In the genomic region with DNA sequence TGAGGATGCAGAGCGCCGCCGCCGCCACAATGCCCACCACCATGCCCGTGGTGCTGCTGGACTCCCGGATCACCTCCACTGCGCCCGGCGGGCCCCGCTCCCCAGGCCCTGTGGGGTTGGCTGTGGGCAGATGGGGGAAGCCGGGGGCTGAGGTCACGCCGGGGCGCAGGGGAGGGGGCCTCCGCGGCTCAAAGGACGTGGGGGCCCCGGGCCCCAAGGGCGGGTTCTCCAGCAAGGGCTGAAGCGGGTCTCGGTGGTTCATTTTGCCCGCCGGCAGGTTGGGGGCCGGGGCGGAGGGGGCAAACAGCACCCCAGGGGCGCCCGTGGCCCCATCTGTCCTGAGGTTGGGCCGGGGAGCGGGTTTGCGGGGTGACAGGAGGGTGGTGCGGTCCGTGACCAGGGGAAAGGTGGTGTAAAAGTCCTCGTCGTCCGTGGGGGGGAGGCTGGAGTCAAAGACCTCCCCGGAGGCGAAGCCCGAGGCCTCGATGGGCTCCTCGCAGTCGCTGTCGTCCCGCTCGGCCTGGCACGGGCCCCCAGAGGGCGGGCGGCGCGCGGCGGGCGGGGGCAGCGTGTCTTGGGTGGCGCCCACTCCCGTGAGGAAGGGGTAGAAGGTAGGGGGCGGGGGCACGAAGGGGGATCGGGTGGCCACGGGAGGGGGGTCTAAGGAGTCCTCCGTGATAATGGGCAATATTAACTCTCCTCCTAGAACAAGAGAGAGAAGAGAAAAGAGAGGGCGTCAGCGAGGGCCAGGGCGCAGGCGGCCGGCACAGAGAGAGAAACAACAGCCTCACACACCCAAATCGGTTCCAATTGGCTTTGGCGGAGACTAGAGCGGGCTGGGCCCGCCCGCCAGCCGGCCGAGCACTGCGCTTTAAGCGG, we compare ENCODE assay signal across 11 cellular contexts. TPM values are rescaled to one million over a fixed set of nuclear protein-coding genes. Genes with fewer than 3 reads are reported as not detected.
DNase-seq lines count a peak whose midpoint lies in the region; ATAC-seq and TF ChIP-seq lines count a peak whose summit lies in the region.
"Had no signal": no experiment of that assay in that cellular context is flagged by ENCODE, and none has a peak within 500 bp of the region (broad histone marks: within the 10 kb centered on the region; RNA-seq: fewer than 3 reads in every experiment).

No MANE protein-coding gene starts in this region.

- H3K4me3 Mint-ChIP-seq in nephron = peak overlapping the region in 1 of 3 experiments; percentile 26

- H3K9ac ChIP-seq in mammary epithelial cell (ENCODE audit: insufficient read depth, low read length) (no peak overlapping the region), trophoblast cell (ENCODE audit: low read length) (no peak overlapping the region)

- H4K12ac ChIP-seq in trophoblast cell (ENCODE audit: low read depth, low read length) = no peak overlapping the region

- TF ChIP-seq CTCF in mammary epithelial cell (conservative IDR thresholded peaks at IDR 0.05 in 1 of 2, IDR thresholded peaks at IDR 0.05 in 1 of 2; ENCODE audit: extremely low read depth in 1 of 2, insufficient read depth in 1 of 2, low read depth in 1 of 2, low read length in 2 of 2) (no peak), nephron (IDR thresholded peaks at IDR 0.05; ENCODE audit: unreplicated experiment in 3 of 3) (no peak), vagina (IDR thresholded peaks at IDR 0.05) (no peak)

- in situ Hi-C loops in T47D (cut with HindIII; ENCODE audit: low pct_unique_long_range_greater_than_20kb, low sequenced_read_pairs) (no loop called here), mammary epithelial cell (cut with MboI; ENCODE audit: low sequenced_read_pairs in 2 of 2) (no loop called here)

- H3K4me2 ChIP-seq in mammary epithelial cell (ENCODE audit: insufficient read depth, low read depth, low read length) = no peak overlapping the region
- H3K4me2 ChIP-seq in trophoblast cell (ENCODE audit: low read length) = no peak overlapping the region

- no peak overlapping the region for H3K14ac ChIP-seq in trophoblast cell (ENCODE audit: low read length)

- H3K79me1 ChIP-seq in trophoblast cell (ENCODE audit: low read length) = no peaks in the 10 kb centered on the region

- no peak overlapping the region for H2BK12ac ChIP-seq in trophoblast cell (ENCODE audit: low read length)

- H4K91ac ChIP-seq in trophoblast cell (ENCODE audit: low read depth, low read length) = no peak overlapping the region

- H3K9me3 ChIP-seq in mammary epithelial cell (replicated peaks; ENCODE audit: insufficient read depth, low read length) = no peaks in the 10 kb centered on the region
- H3K9me3 ChIP-seq in vagina = no peaks in the 10 kb centered on the region
- peaks cover 2% of the 10 kb centered on the region for H3K9me3 ChIP-seq in trophoblast cell (ENCODE audit: insufficient read depth, low read depth, low read length)

- no peaks in the 10 kb centered on the region for H3K36me3 Mint-ChIP-seq in nephron (ENCODE audit: low read depth)

- ATAC-seq in HG02571 (IDR thresholded peaks at IDR 0.05; ENCODE audit: unreplicated experiment) = no peak

- no peak overlapping the region for H2AFZ ChIP-seq in mammary epithelial cell (ENCODE audit: low read depth, low read length)
- H2AFZ ChIP-seq in trophoblast cell (ENCODE audit: insufficient read depth, low read length, poor library complexity) = no peak overlapping the region

- peaks cover 24% of the 10 kb centered on the region for H3K4me1 Mint-ChIP-seq in nephron

- no peaks in the 10 kb centered on the region for H3K36me3 ChIP-seq in mammary epithelial cell (ENCODE audit: insufficient read depth, low read length)
- no peaks in the 10 kb centered on the region for H3K36me3 ChIP-seq in vagina
- no peaks in the 10 kb centered on the region for H3K36me3 ChIP-seq in trophoblast cell (ENCODE audit: control insufficient read depth in 1 of 2, insufficient read depth in 2 of 2, low read length in 2 of 2)

- no peak overlapping the region for H3K27ac ChIP-seq in mammary epithelial cell (ENCODE audit: insufficient read depth, low read depth, low read length)
- peak overlapping the region; percentile 22 for H3K27ac ChIP-seq in vagina
- H3K27ac ChIP-seq in trophoblast cell (ENCODE audit: low read depth, low read length) = no peak overlapping the region

- H3K9me3 Mint-ChIP-seq in nephron = no peaks in the 10 kb centered on the region

- H3K27me3 Mint-ChIP-seq in nephron (ENCODE audit: low read depth) = peaks cover 3% of the 10 kb centered on the region

- 86% methylated on average over 9 of the region's 74 CpGs for WGBS in mammary epithelial cell (ENCODE audit: low coverage, missing lambda C conversion rate)
- no CpG with 5 or more reads among the region's 74 CpGs for WGBS in trophoblast cell (ENCODE audit: extremely low coverage, insufficient coverage, insufficient read length)

- H2BK5ac ChIP-seq in trophoblast cell (ENCODE audit: low read depth, low read length, poor library complexity) = no peak overlapping the region

- dilution Hi-C loops in mammary epithelial cell (cut with HindIII; ENCODE audit: low sequenced_read_pairs) = no loop called here

- H2BK120ac ChIP-seq in trophoblast cell (ENCODE audit: insufficient read depth, low read length, poor library complexity) = no peak overlapping the region

- H3K79me2 ChIP-seq in mammary epithelial cell (ENCODE audit: insufficient read depth, low read length) (no peaks in the 10 kb centered on the region), trophoblast cell (ENCODE audit: control insufficient read depth, insufficient read depth, low read length, poor library complexity) (no peaks in the 10 kb centered on the region)

- CTCF ChIA-PET in mammary epithelial cell (lab: Charles Lee; ENCODE audit: low non-redundant PET) = no interaction called here

- no TSS peak for BruUV-seq in mammary epithelial cell (replicated peaks; lab: Mats Ljungman, UMichigan)

- DNase-seq in T47D (ENCODE audit: low read depth in 1 of 2, low spot score in 1 of 2) (peak; percentile 21 to 84), mammary epithelial cell (no peak), fibroblast of peridontal ligament (ENCODE audit: extremely low read depth) (peak; percentile 34), vagina (ENCODE audit: extremely low spot score in 2 of 2) (no peak), trophoblast cell (no peak), NCI-H226 (no peak)
- DNase-seq: activated T-cell treated with anti-CD3 and anti-CD28 coated beads for 4 hours, HCEC 1CT, T-helper 9 cell had no signal

- no peaks in the 10 kb centered on the region for H4K20me1 ChIP-seq in mammary epithelial cell (ENCODE audit: insufficient read depth, low read length)

- H3K27ac Mint-ChIP-seq in nephron = peak overlapping the region; percentile 76 to 91 (median 86)

- TF ChIP-seq POLR2A in vagina (IDR thresholded peaks at IDR 0.05) = no peak

- H3K4me1 ChIP-seq in mammary epithelial cell (ENCODE audit: insufficient read depth, low read length) = no peaks in the 10 kb centered on the region
- peaks cover 13% of the 10 kb centered on the region for H3K4me1 ChIP-seq in vagina
- no peaks in the 10 kb centered on the region for H3K4me1 ChIP-seq in trophoblast cell (ENCODE audit: control insufficient read depth in 1 of 2, insufficient read depth in 2 of 2, low read length in 2 of 2)

- no peak overlapping the region for H3K4ac ChIP-seq in trophoblast cell (ENCODE audit: low read depth, low read length)

- intact Hi-C loops in mammary epithelial cell (cut with micrococcal nuclease) = no loop called here
- intact Hi-C loops in vagina (cut with DNase I) = no loop called here

- H3K4me3 ChIP-seq in mammary epithelial cell (replicated peaks in 1 of 3; ENCODE audit: insufficient read depth in 1 of 3, low read depth in 2 of 3, low read length in 3 of 3) (no peak overlapping the region), vagina (peak overlapping the region; percentile 32 to 43), trophoblast cell (ENCODE audit: low read depth, low read length) (no peak overlapping the region)

- H3K23ac ChIP-seq in trophoblast cell (ENCODE audit: low read length) = no peak overlapping the region

- H3K27me3 ChIP-seq in mammary epithelial cell (ENCODE audit: insufficient read depth, low read length) = no peaks in the 10 kb centered on the region
- H3K27me3 ChIP-seq in vagina = no peaks in the 10 kb centered on the region
- no peaks in the 10 kb centered on the region for H3K27me3 ChIP-seq in trophoblast cell (ENCODE audit: insufficient read depth, low read length)

- no peak overlapping the region for H4K8ac ChIP-seq in trophoblast cell (ENCODE audit: low read depth, low read length)

- no peak overlapping the region for H2AK5ac ChIP-seq in trophoblast cell (ENCODE audit: low read length)

- no peak overlapping the region for H3K18ac ChIP-seq in trophoblast cell (ENCODE audit: low read length)

RNA-seq across cellular contexts. Expression of a gene that starts 16.6 kb away (rescaled TPM):
- total RNA-seq in mammary epithelial cell (not detected), vagina (not detected)
- not detected for polyA plus RNA-seq in mammary epithelial cell
- not detected for polyA minus RNA-seq in mammary epithelial cell
- polyA plus RNA-seq in trophoblast cell (2013) = not detected in 2 replicates

RNA-seq across cellular contexts. Expression of a gene that starts 51.9 kb away (rescaled TPM):
- total RNA-seq in mammary epithelial cell (not detected), vagina (0.25 TPM)
- not detected for polyA plus RNA-seq in mammary epithelial cell
- not detected for polyA minus RNA-seq in mammary epithelial cell
- polyA plus RNA-seq in trophoblast cell (2013) = 50.0 and 52.1 TPM in 2 replicates

Comparison
In these comparisons a context has a peak if more than half of its experiments do, and no peak if none do; other contexts are left out.
1. DNase-seq: peak in T47D (2 of 2) and fibroblast of peridontal ligament (single experiment); none in mammary epithelial cell (single experiment), vagina (0 of 2), trophoblast cell (0 of 2) and NCI-H226 (single experiment).
2. H3K4me3 ChIP-seq: peak in vagina (2 of 2); none in mammary epithelial cell (0 of 3) and trophoblast cell (single experiment).